ENCODE assay signal across 16 cellular contexts in the genomic region with DNA sequence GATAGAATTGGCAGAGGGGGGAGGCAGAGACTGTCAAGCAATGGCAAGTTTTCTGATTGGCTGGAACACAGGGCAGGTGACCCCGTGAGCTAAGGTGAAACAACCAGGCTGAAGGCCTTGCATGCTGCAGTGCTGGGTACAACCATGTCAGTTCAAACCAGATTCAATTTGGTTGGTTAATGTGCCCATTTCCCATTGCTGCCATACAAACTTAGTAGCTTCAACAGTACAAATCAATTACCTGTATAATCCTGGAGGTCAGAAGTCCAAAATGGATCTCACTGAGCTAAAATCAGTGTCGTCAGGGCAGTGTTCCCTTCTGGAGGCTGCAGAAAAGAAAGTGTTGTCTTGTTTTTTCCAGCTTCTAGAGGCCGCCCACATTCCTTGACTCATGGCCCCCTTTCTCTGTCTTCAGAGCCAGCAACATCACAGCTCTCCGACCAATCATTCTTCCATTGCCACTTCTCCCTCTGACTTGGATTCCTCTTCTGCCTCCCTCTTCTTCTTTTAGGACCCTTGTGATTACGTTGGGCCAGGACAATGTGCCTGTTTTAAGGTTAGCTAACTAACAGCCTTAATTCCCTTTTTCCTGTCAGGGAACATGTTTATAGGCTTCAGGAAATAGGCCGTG.
"Had no signal": no experiment of that assay in that cellular context is flagged by ENCODE, and none has a peak within 500 bp of the region (broad histone marks: within the 10 kb centered on the region; RNA-seq: fewer than 3 reads in every experiment).

No MANE protein-coding gene starts in this region.

- H3K36me3 Mint-ChIP-seq: natural killer cell treated with Interleukin-12 subunit alpha and Interleukin-12 subunit beta and Interleukin-15 and Interleukin-18, amount 100 ng/mL, for 72 hours; stimulated activated memory B cell treated with anti-CD40 and anti-IgM and Interleukin-4, amounts not matched to agents 10 μg/mL and 1 μg/mL and 100 μg/mL, for 72 hours had no signal

- H3K4me3 Mint-ChIP-seq: activated B cell treated with CpG ODN at 0.5 μM for 24 hours; activated CD4-positive, alpha-beta T cell treated with anti-CD3 and anti-CD28 coated beads, Interleukin-2, amount 10 ng/mL, durations not matched to agents 24 days and 14 days; activated naive CD8-positive, alpha-beta T cell treated with anti-CD3 and anti-CD28 coated beads for 36 hours; activated T-cell treated with anti-CD3 and anti-CD28 coated beads, Interleukin-2, amount 50 U/mL, for 72 hours; natural killer cell treated with Interleukin-12 subunit alpha and Interleukin-12 subunit beta and Interleukin-15 and Interleukin-18, amount 100 ng/mL, for 72 hours; stimulated activated memory B cell treated with anti-CD40 and anti-IgM and Interleukin-4, amounts not matched to agents 10 μg/mL and 1 μg/mL and 100 μg/mL, for 72 hours; T-helper 17 cell had no signal

- DNase-seq: activated B cell treated with CpG ODN at 0.5 μM for 24 hours; activated CD4-positive, alpha-beta T cell treated with anti-CD3 and anti-CD28 coated beads, Interleukin-2, amount 10 ng/mL, durations not matched to agents 24 days and 14 days; activated CD8-positive, alpha-beta memory T cell treated with anti-CD3 and anti-CD28 coated beads, Interleukin-2, amount 50 U/mL, for 48 hours; activated naive CD8-positive, alpha-beta T cell treated with anti-CD3 and anti-CD28 coated beads for 36 hours; activated T-cell treated with anti-CD3 and anti-CD28 coated beads, Interleukin-2, amount 50 U/mL, for 72 hours; amygdala; brain microvascular endothelial cell; erythroblast; gastrocnemius medialis; heart left ventricle; pancreas; T-helper 17 cell had no signal

- H3K27me3 Mint-ChIP-seq: activated B cell treated with CpG ODN at 0.5 μM for 24 hours; activated CD4-positive, alpha-beta T cell treated with anti-CD3 and anti-CD28 coated beads, Interleukin-2, amount 10 ng/mL, durations not matched to agents 24 days and 14 days; activated naive CD8-positive, alpha-beta T cell treated with anti-CD3 and anti-CD28 coated beads for 36 hours; natural killer cell treated with Interleukin-12 subunit alpha and Interleukin-12 subunit beta and Interleukin-15 and Interleukin-18, amount 100 ng/mL, for 72 hours; stimulated activated memory B cell treated with anti-CD40 and anti-IgM and Interleukin-4, amounts not matched to agents 10 μg/mL and 1 μg/mL and 100 μg/mL, for 72 hours; T-helper 17 cell had no signal

- H3K4me3 ChIP-seq: gastrocnemius medialis, heart left ventricle, pancreas, tibial artery, vagina had no signal

- H3K27ac Mint-ChIP-seq: activated B cell treated with CpG ODN at 0.5 μM for 24 hours; activated CD4-positive, alpha-beta T cell treated with anti-CD3 and anti-CD28 coated beads, Interleukin-2, amount 10 ng/mL, durations not matched to agents 24 days and 14 days; activated naive CD8-positive, alpha-beta T cell treated with anti-CD3 and anti-CD28 coated beads for 36 hours; activated T-cell treated with anti-CD3 and anti-CD28 coated beads, Interleukin-2, amount 50 U/mL, for 72 hours; natural killer cell treated with Interleukin-12 subunit alpha and Interleukin-12 subunit beta and Interleukin-15 and Interleukin-18, amount 100 ng/mL, for 72 hours; stimulated activated memory B cell treated with anti-CD40 and anti-IgM and Interleukin-4, amounts not matched to agents 10 μg/mL and 1 μg/mL and 100 μg/mL, for 72 hours; T-helper 17 cell had no signal

- H3K4me1 Mint-ChIP-seq: activated CD4-positive, alpha-beta T cell treated with anti-CD3 and anti-CD28 coated beads, Interleukin-2, amount 10 ng/mL, durations not matched to agents 24 days and 14 days; activated naive CD8-positive, alpha-beta T cell treated with anti-CD3 and anti-CD28 coated beads for 36 hours had no signal

- H3K27ac ChIP-seq: brain microvascular endothelial cell, tibial artery had no signal

- H3K36me3 ChIP-seq: brain microvascular endothelial cell, gastrocnemius medialis, heart left ventricle, pancreas, tibial artery, vagina had no signal

- H3K27me3 ChIP-seq: brain microvascular endothelial cell, gastrocnemius medialis, heart left ventricle, pancreas, tibial artery, vagina had no signal

- H3K9me3 Mint-ChIP-seq: activated B cell treated with CpG ODN at 0.5 μM for 24 hours; activated CD4-positive, alpha-beta T cell treated with anti-CD3 and anti-CD28 coated beads, Interleukin-2, amount 10 ng/mL, durations not matched to agents 24 days and 14 days; activated naive CD8-positive, alpha-beta T cell treated with anti-CD3 and anti-CD28 coated beads for 36 hours; natural killer cell treated with Interleukin-12 subunit alpha and Interleukin-12 subunit beta and Interleukin-15 and Interleukin-18, amount 100 ng/mL, for 72 hours; stimulated activated memory B cell treated with anti-CD40 and anti-IgM and Interleukin-4, amounts not matched to agents 10 μg/mL and 1 μg/mL and 100 μg/mL, for 72 hours had no signal

- H3K9me3 ChIP-seq: gastrocnemius medialis, pancreas, tibial artery, vagina had no signal
